In the genomic region with DNA sequence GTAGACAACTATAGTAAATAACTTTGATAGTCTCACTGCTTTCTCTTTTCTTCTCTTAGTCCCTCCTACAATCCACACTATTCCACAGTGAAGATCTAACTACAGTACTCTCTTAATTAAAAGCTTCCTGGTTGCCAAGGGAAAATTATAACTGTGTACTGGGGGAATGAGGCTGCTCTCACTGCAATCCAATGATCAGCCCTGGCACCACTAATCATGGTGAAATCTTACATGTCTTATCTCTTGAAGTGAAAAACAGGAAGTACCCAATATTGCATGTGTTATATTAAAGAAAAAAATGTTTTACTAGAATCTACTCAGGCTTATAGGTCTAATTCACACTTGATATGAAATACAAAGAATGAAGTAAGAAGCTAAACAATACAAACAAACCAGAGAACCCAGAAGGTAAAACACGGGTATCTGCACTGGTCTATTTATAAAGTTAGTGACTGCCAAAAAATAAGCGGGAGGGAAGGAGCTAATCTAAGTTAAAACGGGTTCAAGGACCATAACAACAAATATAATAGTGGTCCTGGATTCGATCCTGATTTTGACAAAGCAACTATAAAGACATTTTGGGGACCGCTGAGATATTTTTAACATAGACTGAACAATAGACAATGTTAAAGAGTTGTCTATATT, we compare ENCODE assay signal across 18 cellular contexts.
"Had no signal": no experiment of that assay in that cellular context is flagged by ENCODE, and none has a peak within 500 bp of the region (broad histone marks: within the 10 kb centered on the region; RNA-seq: fewer than 3 reads in every experiment).

No MANE protein-coding gene starts in this region.

- H3K27ac ChIP-seq: ascending aorta, breast epithelium, epithelial cell of prostate, gastroesophageal sphincter, tibial nerve, WERI-Rb-1 had no signal

- H3K4me1 ChIP-seq: ascending aorta, breast epithelium, gastroesophageal sphincter, tibial nerve had no signal

- FAIRE-seq: small intestine had no signal

- DNase-seq: activated CD4-positive, alpha-beta T cell treated with anti-CD3 and anti-CD28 coated beads, Interleukin-2, amount 50 U/mL, for 48 hours; activated naive CD4-positive, alpha-beta T cell treated with anti-CD3 and anti-CD28 coated beads for 36 hours; activated naive CD8-positive, alpha-beta T cell treated with anti-CD3 and anti-CD28 coated beads, Interleukin-2, amount 50 U/mL, for 24 hours; dermis blood vessel endothelial cell; effector memory CD8-positive, alpha-beta T cell; mesendoderm; nucleus accumbens; small intestine; stimulated activated CD4-positive, alpha-beta T cell treated with anti-CD3 and anti-CD28 coated beads, Interleukin-4, amount 100 ng/mL, for 4 hours; stimulated activated CD8-positive, alpha-beta memory T cell treated with anti-CD3 and anti-CD28 coated beads, Interleukin-4, amount 100 ng/mL, for 48 hours; stimulated activated naive CD4-positive, alpha-beta T cell treated with Interleukin-2 at 50 U/mL for 16 hours; substantia nigra; WERI-Rb-1 had no signal

- H3K9me3 ChIP-seq: ascending aorta, breast epithelium, gastroesophageal sphincter, tibial nerve had no signal

- H3K4me3 ChIP-seq: ascending aorta, breast epithelium, gastroesophageal sphincter, tibial nerve had no signal

- H3K27me3 ChIP-seq: ascending aorta, breast epithelium, gastroesophageal sphincter, tibial nerve had no signal

- H3K36me3 ChIP-seq: ascending aorta, breast epithelium, gastroesophageal sphincter, tibial nerve, WERI-Rb-1 had no signal
